In genomic region chr7:100049441-100050291, GRCh38 we compare ENCODE assay signal across 8 cellular contexts. TPM values are rescaled to one million over a fixed set of nuclear protein-coding genes. Genes with fewer than 3 reads are reported as not detected.
A peak's percentile ranks its signal among the peaks of the same experiment; 100 is the strongest.
DNase-seq lines count a peak whose midpoint lies in the region; ATAC-seq, FAIRE-seq and TF ChIP-seq lines count a peak whose summit lies in the region.

TSS of gene ZSCAN21 (plus strand) at chr7:100049774. CDS start at chr7:100057007, 7,233 bp downstream.

- H3K36me3 ChIP-seq in HUES64 (ENCODE audit: insufficient read depth, low read length) (peaks cover 13% of the 10 kb centered on the region), esophagus muscularis mucosa (peaks cover 0 to 6% (median 0%) of the 10 kb centered on the region in 4 donors), muscle layer of duodenum (ENCODE audit: control insufficient read depth in 1 of 2, insufficient read depth in 2 of 2, low read length in 2 of 2) (no peaks in the 10 kb centered on the region)

- ATAC-seq in GM21390 (IDR thresholded peaks at IDR 0.05; ENCODE audit: unreplicated experiment), result peak; percentile 82

- peak; percentile 90 for DNase-seq in D721Med (ENCODE audit: insufficient read length, low spot score)
- peak; percentile 52 for DNase-seq in OCI-M2 (lab: John Stamatoyannopoulos, UW; ENCODE audit: unreplicated experiment)
- DNase-seq in activated T-cell treated with anti-CD3 and anti-CD28 coated beads, Interleukin-2, amount 50 U/mL, for 48 hours, result peak; percentile 90
- peak; percentile 96 for DNase-seq in esophagus muscularis mucosa (ENCODE audit: extremely low spot score)
- peak; percentile 76 for DNase-seq in stimulated activated CD8-positive, alpha-beta memory T cell treated with anti-CD3 and anti-CD28 coated beads, Interleukin-7, amount 100 ng/mL, for 24 hours (ENCODE audit: low read depth)

- H3K9ac ChIP-seq in HUES64 (ENCODE audit: low read depth, low read length), result peak within 1 kb of the TSS; percentile 84

- FAIRE-seq in D721Med (lab: Jason Lieb, UNC), result no peak

- TF ChIP-seq CTCF in D721Med (IDR thresholded peaks at IDR 0.05; ENCODE audit: insufficient read depth, missing control alignments), result peak; percentile 17
- TF ChIP-seq CTCF in esophagus muscularis mucosa (IDR thresholded peaks at IDR 0.05), result peak in 2 of 3 experiments; percentile 8 to 12

- no peaks in the 10 kb centered on the region for H3K27me3 ChIP-seq in HUES64 (ENCODE audit: insufficient read depth, low read length)
- no peaks in the 10 kb centered on the region for H3K27me3 ChIP-seq in esophagus muscularis mucosa
- no peaks in the 10 kb centered on the region for H3K27me3 ChIP-seq in muscle layer of duodenum (ENCODE audit: low read depth, low read length)

- intact Hi-C loops in esophagus muscularis mucosa (cut with DNase I), result loop anchor here (5.0 kb wide), 2 partner anchors 32 to 52 kb away; partner anchors contain the start of gene ZKSCAN1

- no peaks in the 10 kb centered on the region for H3K9me3 ChIP-seq in HUES64 (ENCODE audit: insufficient read depth, low read depth, low read length)
- no peaks in the 10 kb centered on the region for H3K9me3 ChIP-seq in esophagus muscularis mucosa
- no peaks in the 10 kb centered on the region for H3K9me3 ChIP-seq in muscle layer of duodenum (ENCODE audit: control insufficient read depth in 1 of 2, low read length in 2 of 2)

- 4% methylated on average over 47 of the region's 47 CpGs for WGBS in HUES64
- 2% methylated on average over 18 of the region's 47 CpGs for WGBS in esophagus muscularis mucosa

- no peaks in the 10 kb centered on the region for H3K4me1 ChIP-seq in HUES64 (ENCODE audit: insufficient read depth, low read length)
- peaks cover 6 to 40% (median 28%) of the 10 kb centered on the region in 4 donors for H3K4me1 ChIP-seq in esophagus muscularis mucosa
- peaks cover 10 to 17% of the 10 kb centered on the region in 2 donors for H3K4me1 ChIP-seq in muscle layer of duodenum (ENCODE audit: control insufficient read depth in 1 of 2, insufficient read depth in 2 of 2, low read length in 2 of 2)

- TF ChIP-seq EP300 in esophagus muscularis mucosa (IDR thresholded peaks at IDR 0.05), result no peak

- peak within 1 kb of the TSS; percentile 88 for H3K27ac ChIP-seq in HUES64 (ENCODE audit: low read depth, low read length)
- peak within 1 kb of the TSS; percentile 92 to 98 (median 96) for H3K27ac ChIP-seq in esophagus muscularis mucosa (replicated peaks in 1 of 4)
- H3K27ac ChIP-seq in muscle layer of duodenum (ENCODE audit: low read length), result peak within 1 kb of the TSS; percentile 96

- TF ChIP-seq POLR2A in esophagus muscularis mucosa (IDR thresholded peaks at IDR 0.05; ENCODE audit: low read depth), result peak; percentile 65

- peak within 1 kb of the TSS; percentile 80 for H3K4me3 ChIP-seq in HUES64 (ENCODE audit: low read length)
- H3K4me3 ChIP-seq in esophagus muscularis mucosa, result peak within 1 kb of the TSS; percentile 72 to 85 (median 82)
- H3K4me3 ChIP-seq in muscle layer of duodenum (ENCODE audit: low read depth in 1 of 2, low read length in 2 of 2), result peak within 1 kb of the TSS; percentile 84 to 97

RNA-seq across cellular contexts. Expression of gene ZSCAN21, which starts in this region (rescaled TPM):
- 13.3 TPM for polyA plus RNA-seq in HUES64 (2013, experiment 1 of 2)
- polyA plus RNA-seq in HUES64 (2013, experiment 2 of 2), result 16.4 TPM
- total RNA-seq in esophagus muscularis mucosa, result 10 to 100 TPM; 12.9 to 18.4 (median 16.1) TPM

Comparison
In these comparisons a context has a peak if more than half of its experiments do, and no peak if none do; other contexts are left out.
1. Peak in every context shown above with its lines: DNase-seq, ATAC-seq, H3K4me3 ChIP-seq and H3K27ac ChIP-seq.